In the genomic region with DNA sequence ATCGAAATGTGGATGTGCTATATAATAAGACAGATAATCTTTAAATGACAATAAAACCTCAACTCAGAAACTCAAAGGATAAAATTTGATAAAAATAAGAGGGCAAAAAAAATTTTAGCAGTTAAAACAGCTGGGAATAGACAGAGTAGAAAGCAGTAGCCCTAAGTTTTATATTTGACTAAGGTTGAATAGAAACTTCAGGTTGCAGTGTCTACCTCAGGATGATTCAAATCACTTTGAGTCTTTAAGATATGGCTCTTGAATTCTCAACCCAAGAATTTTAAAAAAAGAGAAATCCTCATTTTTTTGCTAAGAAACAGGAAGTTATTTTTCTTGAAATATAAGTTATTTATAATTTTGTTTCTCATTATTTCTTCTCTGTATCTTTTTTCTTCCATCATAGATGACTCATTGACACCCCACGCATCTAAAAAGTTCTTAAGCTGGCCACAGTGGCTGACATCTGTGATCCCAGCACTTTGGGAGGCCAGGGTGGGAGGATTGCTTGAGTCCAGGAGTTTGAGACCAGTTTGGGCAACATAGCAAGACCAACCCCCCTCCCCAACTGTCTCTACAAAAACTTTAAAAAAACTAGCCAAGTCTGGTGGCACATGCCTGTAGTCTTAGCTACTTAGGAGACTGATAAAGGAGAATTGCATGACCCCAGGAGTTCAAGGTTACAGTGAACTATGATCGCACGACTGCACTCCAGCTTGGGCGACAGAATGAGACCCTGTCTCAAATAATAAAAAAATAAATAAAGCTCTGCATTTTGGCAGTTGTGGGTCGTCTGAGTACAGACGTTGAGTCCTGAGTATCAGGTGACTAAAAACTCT, we compare ENCODE assay signal across 25 cellular contexts. TPM values are rescaled to one million over a fixed set of nuclear protein-coding genes. Genes with fewer than 3 reads are reported as not detected.
DNase-seq lines count a peak whose midpoint lies in the region; ATAC-seq and TF ChIP-seq lines count a peak whose summit lies in the region.
"Had no signal": no experiment of that assay in that cellular context is flagged by ENCODE, and none has a peak within 500 bp of the region (broad histone marks: within the 10 kb centered on the region; RNA-seq: fewer than 3 reads in every experiment).

No MANE protein-coding gene starts in this region.

- WGBS in heart right ventricle, 2 donors = 62 to 65% methylated on average over 7 of the region's 7 CpGs

- peak overlapping the region; percentile 75 for H3K27ac Mint-ChIP-seq in activated CD4-positive, alpha-beta T cell treated with anti-CD3 and anti-CD28 coated beads, Interleukin-2, amount 10 ng/mL, durations not matched to agents 24 days and 14 days
- H3K27ac Mint-ChIP-seq in activated T-helper 2 cell treated with anti-CD3 and anti-CD28 coated beads, Interferon-gamma antibody, Interleukin-2, Interleukin-4, amounts not matched to agents 10 μg/mL and 5 μg/mL and 100 μg/mL, durations not matched to agents 14 hours and 24 hours and 36 hours = peak overlapping the region; percentile 64
- peak overlapping the region; percentile 31 for H3K27ac Mint-ChIP-seq in osteocyte (ENCODE audit: unreplicated experiment)
- H3K27ac Mint-ChIP-seq: activated naive CD8-positive, alpha-beta T cell treated with anti-CD3 and anti-CD28 coated beads, Interleukin-2, amount 10 ng/mL, durations not matched to agents 7 days and 5 days had no signal

- H3K4me3 Mint-ChIP-seq in activated CD4-positive, alpha-beta T cell treated with anti-CD3 and anti-CD28 coated beads, Interleukin-2, amount 10 ng/mL, durations not matched to agents 24 days and 14 days = no peak overlapping the region
- no peak overlapping the region for H3K4me3 Mint-ChIP-seq in activated T-helper 2 cell treated with anti-CD3 and anti-CD28 coated beads, Interferon-gamma antibody, Interleukin-2, Interleukin-4, amounts not matched to agents 10 μg/mL and 5 μg/mL and 100 μg/mL, durations not matched to agents 14 hours and 24 hours and 36 hours (ENCODE audit: low read depth)
- H3K4me3 Mint-ChIP-seq in osteocyte (ENCODE audit: unreplicated experiment) = no peak overlapping the region
- H3K4me3 Mint-ChIP-seq: activated naive CD8-positive, alpha-beta T cell treated with anti-CD3 and anti-CD28 coated beads, Interleukin-2, amount 10 ng/mL, durations not matched to agents 7 days and 5 days; brain; nephron had no signal

- H3K27me3 Mint-ChIP-seq in activated CD4-positive, alpha-beta T cell treated with anti-CD3 and anti-CD28 coated beads, Interleukin-2, amount 10 ng/mL, durations not matched to agents 24 days and 14 days = no peaks in the 10 kb centered on the region
- no peaks in the 10 kb centered on the region for H3K27me3 Mint-ChIP-seq in activated T-helper 2 cell treated with anti-CD3 and anti-CD28 coated beads, Interferon-gamma antibody, Interleukin-2, Interleukin-4, amounts not matched to agents 10 μg/mL and 5 μg/mL and 100 μg/mL, durations not matched to agents 14 hours and 24 hours and 36 hours (ENCODE audit: low read depth)
- no peaks in the 10 kb centered on the region for H3K27me3 Mint-ChIP-seq in osteocyte (ENCODE audit: unreplicated experiment)
- H3K27me3 Mint-ChIP-seq: activated naive CD8-positive, alpha-beta T cell treated with anti-CD3 and anti-CD28 coated beads, Interleukin-2, amount 10 ng/mL, durations not matched to agents 7 days and 5 days; brain had no signal

- H3K4me1 Mint-ChIP-seq in activated CD4-positive, alpha-beta T cell treated with anti-CD3 and anti-CD28 coated beads, Interleukin-2, amount 10 ng/mL, durations not matched to agents 24 days and 14 days = peaks cover 21% of the 10 kb centered on the region
- H3K4me1 Mint-ChIP-seq in activated T-helper 2 cell treated with anti-CD3 and anti-CD28 coated beads, Interferon-gamma antibody, Interleukin-2, Interleukin-4, amounts not matched to agents 10 μg/mL and 5 μg/mL and 100 μg/mL, durations not matched to agents 14 hours and 24 hours and 36 hours (ENCODE audit: low read depth) = peaks cover 30% of the 10 kb centered on the region
- peaks cover 24% of the 10 kb centered on the region for H3K4me1 Mint-ChIP-seq in osteocyte (ENCODE audit: unreplicated experiment)

- H3K27ac ChIP-seq in heart right ventricle (peak overlapping the region in 1 of 10 donors; percentile 1), dorsolateral prefrontal cortex (no peak overlapping the region)
- H3K27ac ChIP-seq: colonic mucosa, left ventricle myocardium inferior, transverse colon had no signal

- H3K27me3 ChIP-seq in heart right ventricle (no peaks in the 10 kb centered on the region), dorsolateral prefrontal cortex (no peaks in the 10 kb centered on the region)
- H3K27me3 ChIP-seq: colonic mucosa, transverse colon had no signal

- ATAC-seq in heart right ventricle = no peak

- DNase-seq in activated CD4-positive, alpha-beta T cell treated with anti-CD3 and anti-CD28 coated beads, Interleukin-2, amount 10 ng/mL, durations not matched to agents 24 days and 14 days = no peak
- no peak for DNase-seq in activated CD4-positive, alpha-beta T cell treated with anti-CD3 and anti-CD28 coated beads, Interleukin-2, amount 50 U/mL, for 4 hours
- DNase-seq in LHCN-M2 (ENCODE audit: low read depth) = peak; percentile 23
- no peak for DNase-seq in activated T-helper 2 cell treated with anti-CD3 and anti-CD28 coated beads, Interferon-gamma antibody, Interleukin-2, Interleukin-4, amounts not matched to agents 10 μg/mL and 5 μg/mL and 100 μg/mL, durations not matched to agents 14 hours and 24 hours and 36 hours (ENCODE audit: low spot score)
- DNase-seq in osteocyte (ENCODE audit: extremely low spot score, unreplicated experiment) = no peak
- DNase-seq in stimulated activated CD4-positive, alpha-beta T cell treated with anti-CD3 and anti-CD28 coated beads, Interleukin-15, amount 100 ng/mL, for 24 hours = no peak
- DNase-seq in heart right ventricle = no peak
- no peak for DNase-seq in dorsolateral prefrontal cortex
- DNase-seq: activated naive CD8-positive, alpha-beta T cell treated with anti-CD3 and anti-CD28 coated beads, Interleukin-2, amount 10 ng/mL, durations not matched to agents 7 days and 5 days; activated T-cell treated with anti-CD3 and anti-CD28 coated beads, Interleukin-2, amount 50 U/mL, for 48 hours; C1 segment of cervical spinal cord; colonic mucosa; GDM1; GOT3; head of caudate nucleus; left ventricle myocardium inferior; NCI-H1092 treated with DMSO at 0.1 percent for 48 hours; NCI-H2081 treated with DMSO at 0.1 percent for 48 hours; NCI-H510A; posterior cingulate gyrus; stimulated activated CD4-positive, alpha-beta T cell treated with anti-CD3 and anti-CD28 coated beads, Interleukin-1b, Interleukin-23, amount 100 ng/mL, for 48 hours; stimulated activated naive CD4-positive, alpha-beta T cell treated with Interleukin-2 at 50 U/mL for 16 hours; transverse colon had no signal

- peaks cover 0 to 34% (median 13%) of the 10 kb centered on the region in 9 donors for H3K4me1 ChIP-seq in heart right ventricle
- H3K4me1 ChIP-seq: colonic mucosa had no signal

- TF ChIP-seq CTCF in osteocyte (IDR thresholded peaks at IDR 0.05) (no peak), heart right ventricle (IDR thresholded peaks at IDR 0.05) (no peak), dorsolateral prefrontal cortex (IDR thresholded peaks at IDR 0.05 in 54 of 56, conservative IDR thresholded peaks at IDR 0.05 in 2 of 56; ENCODE audit: low read depth in 1 of 56, partially characterized antibody in 56 of 56) (no peak)

- H3K4me3 ChIP-seq in heart right ventricle (no peak overlapping the region), dorsolateral prefrontal cortex (no peak overlapping the region)
- H3K4me3 ChIP-seq: colonic mucosa, left ventricle myocardium inferior, transverse colon had no signal

- peaks cover 30% of the 10 kb centered on the region for H3K36me3 Mint-ChIP-seq in activated CD4-positive, alpha-beta T cell treated with anti-CD3 and anti-CD28 coated beads, Interleukin-2, amount 10 ng/mL, durations not matched to agents 24 days and 14 days (ENCODE audit: low read depth)
- peaks cover 37% of the 10 kb centered on the region for H3K36me3 Mint-ChIP-seq in activated T-helper 2 cell treated with anti-CD3 and anti-CD28 coated beads, Interferon-gamma antibody, Interleukin-2, Interleukin-4, amounts not matched to agents 10 μg/mL and 5 μg/mL and 100 μg/mL, durations not matched to agents 14 hours and 24 hours and 36 hours (ENCODE audit: low read depth)
- H3K36me3 Mint-ChIP-seq in osteocyte (ENCODE audit: unreplicated experiment) = peaks cover 13% of the 10 kb centered on the region

- peaks cover 0 to 17% (median 0%) of the 10 kb centered on the region in 9 donors for H3K36me3 ChIP-seq in heart right ventricle
- H3K36me3 ChIP-seq: colonic mucosa, left ventricle myocardium inferior, transverse colon had no signal

- no peaks in the 10 kb centered on the region for H3K9me3 Mint-ChIP-seq in activated CD4-positive, alpha-beta T cell treated with anti-CD3 and anti-CD28 coated beads, Interleukin-2, amount 10 ng/mL, durations not matched to agents 24 days and 14 days
- H3K9me3 Mint-ChIP-seq in activated T-helper 2 cell treated with anti-CD3 and anti-CD28 coated beads, Interferon-gamma antibody, Interleukin-2, Interleukin-4, amounts not matched to agents 10 μg/mL and 5 μg/mL and 100 μg/mL, durations not matched to agents 14 hours and 24 hours and 36 hours = no peaks in the 10 kb centered on the region
- H3K9me3 Mint-ChIP-seq in osteocyte (ENCODE audit: unreplicated experiment) = no peaks in the 10 kb centered on the region
- H3K9me3 Mint-ChIP-seq: activated naive CD8-positive, alpha-beta T cell treated with anti-CD3 and anti-CD28 coated beads, Interleukin-2, amount 10 ng/mL, durations not matched to agents 7 days and 5 days; brain; nephron had no signal

- intact Hi-C loops in activated CD4-positive, alpha-beta T cell treated with anti-CD3 and anti-CD28 coated beads, Interleukin-2, amount 10 ng/mL, durations not matched to agents 24 days and 14 days (cut with micrococcal nuclease) = no loop called here
- intact Hi-C loops in activated T-helper 2 cell treated with anti-CD3 and anti-CD28 coated beads, Interferon-gamma antibody, Interleukin-2, Interleukin-4, amounts not matched to agents 10 μg/mL and 5 μg/mL and 100 μg/mL, durations not matched to agents 14 hours and 24 hours and 36 hours (cut with micrococcal nuclease) = no loop called here
- intact Hi-C loops in heart right ventricle (cut with DNase I) (no loop called here), dorsolateral prefrontal cortex (cut with DNase I) (no loop called here)

- no peaks in the 10 kb centered on the region for H3K9me3 ChIP-seq in heart right ventricle
- H3K9me3 ChIP-seq: colonic mucosa, left ventricle myocardium inferior, transverse colon had no signal

RNA-seq across cellular contexts. Expression of a gene that starts 23.9 kb away (rescaled TPM):
- total RNA-seq in activated CD4-positive, alpha-beta T cell treated with anti-CD3 and anti-CD28 coated beads, Interleukin-2, amount 10 ng/mL, durations not matched to agents 24 days and 14 days = 46.3 and 54.6 TPM in 2 replicates
- total RNA-seq in LHCN-M2 (2014; rRNA removed) = 8.3 and 12.6 TPM in 2 replicates
- 6.4 TPM for polyA plus RNA-seq in LHCN-M2 (2012)
- total RNA-seq in activated T-helper 2 cell treated with anti-CD3 and anti-CD28 coated beads, Interferon-gamma antibody, Interleukin-2, Interleukin-4, amounts not matched to agents 10 μg/mL and 5 μg/mL and 100 μg/mL, durations not matched to agents 14 hours and 24 hours and 36 hours = 49.2 and 54.0 TPM in 2 replicates
- 55.0 and 57.3 TPM in 2 replicates for total RNA-seq in osteocyte
- 10 to 100 TPM; 14.6 to 23.7 (median 21.5) TPM for total RNA-seq in heart right ventricle
- polyA plus RNA-seq in heart right ventricle = 1 to 10 TPM; 1.7 to 5.6 TPM
- 100 to 1,000 TPM in 24 of 120 experiments, 10 to 100 TPM in 96; 64.4 to 123 (median 91.3) TPM for total RNA-seq in dorsolateral prefrontal cortex
